ENCODE assay signal across 23 cellular contexts in genomic region chr7:111259991-111260390, GRCh38.
"Had no signal": no experiment of that assay in that cellular context is flagged by ENCODE, and none has a peak within 500 bp of the region (broad histone marks: within the 10 kb centered on the region; RNA-seq: fewer than 3 reads in every experiment).

No MANE protein-coding gene starts in this region.

- H3K27me3 ChIP-seq: ovary, right atrium auricular region, stomach, testis, thyroid gland, transverse colon, upper lobe of left lung, vagina had no signal

- ATAC-seq: mucosa of descending colon; naive thymus-derived CD4-positive, alpha-beta T cell; natural killer cell treated with Interleukin-12 subunit alpha and Interleukin-12 subunit beta and Interleukin-15 and Interleukin-18, amount 100 ng/mL, for 72 hours; sciatic nerve; stimulated activated naive B cell treated with anti-CD40 and anti-IgM and Interleukin-4, amounts not matched to agents 10 μg/mL and 1 μg/mL and 100 μg/mL, for 72 hours; stimulated activated naive CD8-positive, alpha-beta T cell treated with anti-CD3 and anti-CD28 coated beads, Interleukin-15, Interleukin-2, amounts not matched to agents 100 U/mL and 50 U/mL, for 24 hours had no signal

- H3K9me3 ChIP-seq: left ventricle myocardium inferior, mucosa of descending colon, ovary, right atrium auricular region, stomach, testis, thyroid gland, transverse colon, upper lobe of left lung, vagina had no signal

- H3K4me1 ChIP-seq: transverse colon, vagina had no signal

- DNase-seq: islet precursor cell; left ventricle myocardium inferior; midbrain; mucosa of descending colon; naive thymus-derived CD4-positive, alpha-beta T cell; ovary; stimulated activated CD4-positive, alpha-beta T cell treated with anti-CD3 and anti-CD28 coated beads, Interleukin-12 subunit alpha, Interleukin-12 subunit beta, amount 100 ng/mL, for 4 hours; stimulated activated CD4-positive, alpha-beta T cell treated with anti-CD3 and anti-CD28 coated beads, Interleukin-15, amount 100 ng/mL, for 24 hours; stimulated activated CD4-positive, alpha-beta T cell treated with anti-CD3 and anti-CD28 coated beads, Interleukin-2, amount 100 ng/mL, for 24 hours; stimulated activated CD4-positive, alpha-beta T cell treated with anti-CD3 and anti-CD28 coated beads, Interleukin-4, amount 100 ng/mL, for 1 hour; stimulated activated naive B cell treated with anti-CD40 and anti-IgM and Interleukin-4, amounts not matched to agents 10 μg/mL and 1 μg/mL and 100 μg/mL, for 72 hours; stimulated activated naive CD8-positive, alpha-beta T cell treated with anti-CD3 and anti-CD28 coated beads, Interleukin-15, Interleukin-2, amounts not matched to agents 100 U/mL and 50 U/mL, for 24 hours; stomach; testis; thyroid gland; transverse colon; upper lobe of left lung had no signal

- H3K4me3 ChIP-seq: left ventricle myocardium inferior, lung, mucosa of descending colon, ovary, right atrium auricular region, skin epidermis, stomach, testis, thyroid gland, transverse colon, upper lobe of left lung, vagina had no signal

- H3K36me3 ChIP-seq: left ventricle myocardium inferior, ovary, right atrium auricular region, stomach, thyroid gland, transverse colon, upper lobe of left lung, vagina had no signal

- H3K27ac ChIP-seq: left ventricle myocardium inferior, ovary, right atrium auricular region, skin epidermis, stomach, testis, thyroid gland, transverse colon, upper lobe of left lung, vagina had no signal
